20 cellular contexts compared by ENCODE assay signal in genomic region chr19:38019427-38019724, GRCh38.
"Had no signal": no experiment of that assay in that cellular context is flagged by ENCODE, and none has a peak within 500 bp of the region (broad histone marks: within the 10 kb centered on the region; RNA-seq: fewer than 3 reads in every experiment).

No MANE protein-coding gene starts in this region.

- ATAC-seq: activated naive CD4-positive, alpha-beta T cell treated with anti-CD3 and anti-CD28 coated beads, Interleukin-2, amount 50 U/mL, for 72 hours; natural killer cell treated with Interleukin-12 subunit alpha and Interleukin-12 subunit beta and Interleukin-15 and Interleukin-18, amount 100 ng/mL, for 72 hours; stimulated activated effector memory CD8-positive, alpha-beta T cell treated with anti-CD3 and anti-CD28 coated beads, Interleukin-12 subunit alpha, Interleukin-12 subunit beta, amount 100 ng/mL, for 72 hours had no signal

- H3K4me1 ChIP-seq: testis had no signal

- H3K27me3 ChIP-seq: adrenal gland, esophagus muscularis mucosa, hepatocyte, right atrium auricular region, testis, upper lobe of left lung had no signal

- H3K27me3 Mint-ChIP-seq: dendritic cell treated with granulocyte-macrophage colony-stimulating factor and Interleukin-4, amounts not matched to agents 40 ng/mL and 50 ng/mL, for 4 days; memory B cell; natural killer cell treated with Interleukin-12 subunit alpha and Interleukin-12 subunit beta and Interleukin-15 and Interleukin-18, amount 100 ng/mL, for 72 hours; progenitor cell of endocrine pancreas had no signal

- H3K36me3 Mint-ChIP-seq: activated naive CD4-positive, alpha-beta T cell treated with anti-CD3 and anti-CD28 coated beads, Interleukin-2, amount 50 U/mL, for 72 hours; natural killer cell treated with Interleukin-12 subunit alpha and Interleukin-12 subunit beta and Interleukin-15 and Interleukin-18, amount 100 ng/mL, for 72 hours; stimulated activated effector memory CD8-positive, alpha-beta T cell treated with anti-CD3 and anti-CD28 coated beads, Interleukin-12 subunit alpha, Interleukin-12 subunit beta, amount 100 ng/mL, for 72 hours had no signal

- H3K36me3 ChIP-seq: adrenal gland, esophagus muscularis mucosa, right atrium auricular region, upper lobe of left lung had no signal

- H2AFZ ChIP-seq: hepatocyte had no signal

- H3K27ac Mint-ChIP-seq: activated naive CD4-positive, alpha-beta T cell treated with anti-CD3 and anti-CD28 coated beads, Interleukin-2, amount 50 U/mL, for 72 hours; activated T-helper 1 cell treated with anti-CD3 and anti-CD28 coated beads, Interleukin-12 subunit alpha, Interleukin-12 subunit beta, Interleukin-2, Interleukin-4 antibody, amounts not matched to agents 30 ng/mL and 10 ng/mL and 1 ng/mL, durations not matched to agents 14 hours and 24 hours and 36 hours; dendritic cell treated with granulocyte-macrophage colony-stimulating factor and Interleukin-4, amounts not matched to agents 40 ng/mL and 50 ng/mL, for 4 days; progenitor cell of endocrine pancreas; stimulated activated effector memory CD8-positive, alpha-beta T cell treated with anti-CD3 and anti-CD28 coated beads, Interleukin-12 subunit alpha, Interleukin-12 subunit beta, amount 100 ng/mL, for 72 hours had no signal

- H3K9me3 Mint-ChIP-seq: activated naive CD4-positive, alpha-beta T cell treated with anti-CD3 and anti-CD28 coated beads, Interleukin-2, amount 50 U/mL, for 72 hours; activated T-helper 1 cell treated with anti-CD3 and anti-CD28 coated beads, Interleukin-12 subunit alpha, Interleukin-12 subunit beta, Interleukin-2, Interleukin-4 antibody, amounts not matched to agents 30 ng/mL and 10 ng/mL and 1 ng/mL, durations not matched to agents 14 hours and 24 hours and 36 hours; dendritic cell treated with granulocyte-macrophage colony-stimulating factor and Interleukin-4, amounts not matched to agents 40 ng/mL and 50 ng/mL, for 4 days; memory B cell; natural killer cell treated with Interleukin-12 subunit alpha and Interleukin-12 subunit beta and Interleukin-15 and Interleukin-18, amount 100 ng/mL, for 72 hours; stimulated activated effector memory CD8-positive, alpha-beta T cell treated with anti-CD3 and anti-CD28 coated beads, Interleukin-12 subunit alpha, Interleukin-12 subunit beta, amount 100 ng/mL, for 72 hours had no signal

- H3K27ac ChIP-seq: adrenal gland, esophagus muscularis mucosa, hepatocyte, right atrium auricular region, testis, VCaP had no signal

- H3K4me3 ChIP-seq: adrenal gland, esophagus muscularis mucosa, hepatocyte, right atrium auricular region, smooth muscle cell, testis, upper lobe of left lung had no signal

- H3K4me3 Mint-ChIP-seq: activated T-helper 1 cell treated with anti-CD3 and anti-CD28 coated beads, Interleukin-12 subunit alpha, Interleukin-12 subunit beta, Interleukin-2, Interleukin-4 antibody, amounts not matched to agents 30 ng/mL and 10 ng/mL and 1 ng/mL, durations not matched to agents 14 hours and 24 hours and 36 hours; dendritic cell treated with granulocyte-macrophage colony-stimulating factor and Interleukin-4, amounts not matched to agents 40 ng/mL and 50 ng/mL, for 4 days; memory B cell; natural killer cell treated with Interleukin-12 subunit alpha and Interleukin-12 subunit beta and Interleukin-15 and Interleukin-18, amount 100 ng/mL, for 72 hours; stimulated activated effector memory CD8-positive, alpha-beta T cell treated with anti-CD3 and anti-CD28 coated beads, Interleukin-12 subunit alpha, Interleukin-12 subunit beta, amount 100 ng/mL, for 72 hours had no signal

- H3K9me3 ChIP-seq: adrenal gland, esophagus muscularis mucosa, right atrium auricular region, testis, upper lobe of left lung had no signal

- H3K4me2 ChIP-seq: hepatocyte, smooth muscle cell had no signal

- DNase-seq: activated CD4-positive, alpha-beta T cell treated with anti-CD3 and anti-CD28 coated beads, Interleukin-2, amount 50 U/mL, for 4 hours; activated gamma-delta T cell treated with Interleukin-2 at 50 U/mL for 16 hours; activated T-cell treated with anti-CD3 and anti-CD28 coated beads for 4 hours; adrenal gland; effector CD8-positive, alpha-beta T cell; stimulated activated CD4-positive, alpha-beta T cell treated with anti-CD3 and anti-CD28 coated beads, Interleukin-4, amount 100 ng/mL, for 24 hours; testis; upper lobe of left lung had no signal
